ENCODE assay signal across 9 cellular contexts in genomic region chr1:51516639-51517158, GRCh38. TPM values are rescaled to one million over a fixed set of nuclear protein-coding genes. Genes with fewer than 3 reads are reported as not detected.
DNase-seq lines count a peak whose midpoint lies in the region; ATAC-seq and TF ChIP-seq lines count a peak whose summit lies in the region.
"Had no signal": no experiment of that assay in that cellular context is flagged by ENCODE, and none has a peak within 500 bp of the region (broad histone marks: within the 10 kb centered on the region; RNA-seq: fewer than 3 reads in every experiment).

No MANE protein-coding gene starts in this region.

- intact Hi-C loops in activated CD8-positive, alpha-beta T cell treated with anti-CD3 and anti-CD28 coated beads for 36 hours (cut with micrococcal nuclease), result no loop called here
- intact Hi-C loops in right cardiac atrium (cut with DNase I), result no loop called here

- H3K36me3 Mint-ChIP-seq in activated CD8-positive, alpha-beta T cell treated with anti-CD3 and anti-CD28 coated beads for 36 hours (ENCODE audit: low read depth), result peaks cover 3% of the 10 kb centered on the region
- H3K36me3 Mint-ChIP-seq in activated CD8-positive, alpha-beta T cell treated with anti-CD3 and anti-CD28 coated beads, Interleukin-2, amount 10 ng/mL, durations not matched to agents 7 days and 5 days (ENCODE audit: low read depth), result peaks cover 3% of the 10 kb centered on the region
- H3K36me3 Mint-ChIP-seq in activated CD4-positive, alpha-beta memory T cell treated with anti-CD3 and anti-CD28 coated beads, Interleukin-2, amount 10 ng/mL, durations not matched to agents 7 days and 5 days (ENCODE audit: low read depth), result peaks cover 9% of the 10 kb centered on the region

- CTCF ChIA-PET in activated CD8-positive, alpha-beta T cell treated with anti-CD3 and anti-CD28 coated beads for 36 hours (lab: Charles Lee), result interaction anchor here (1.0 to 1.5 kb wide), 2 partner anchors 12 to 17 kb away, joined by 3 to 5 read pairs; no protein-coding TSS in a partner anchor
- CTCF ChIA-PET in activated CD8-positive, alpha-beta T cell treated with anti-CD3 and anti-CD28 coated beads, Interleukin-2, amount 10 ng/mL, durations not matched to agents 7 days and 5 days (lab: Charles Lee), result interaction anchor here (1.1 to 1.5 kb wide), 4 partner anchors 18 to 98 kb away, joined by 3 to 5 read pairs (median 3); no protein-coding TSS in a partner anchor
- CTCF ChIA-PET in activated CD4-positive, alpha-beta memory T cell treated with anti-CD3 and anti-CD28 coated beads, Interleukin-2, amount 10 ng/mL, durations not matched to agents 7 days and 5 days (lab: Charles Lee), result interaction anchor here (1.0 to 1.3 kb wide), 3 partner anchors 84 to 287 kb away, joined by 3 to 4 read pairs (median 3); no protein-coding TSS in a partner anchor

- peak; percentile 30 for DNase-seq in activated CD8-positive, alpha-beta T cell treated with anti-CD3 and anti-CD28 coated beads for 36 hours
- DNase-seq in activated CD8-positive, alpha-beta T cell treated with anti-CD3 and anti-CD28 coated beads, Interleukin-2, amount 10 ng/mL, durations not matched to agents 7 days and 5 days, result no peak
- DNase-seq in activated CD4-positive, alpha-beta memory T cell treated with anti-CD3 and anti-CD28 coated beads, Interleukin-2, amount 10 ng/mL, durations not matched to agents 7 days and 5 days, result no peak
- no peak for DNase-seq in right cardiac atrium
- peak; percentile 54 for DNase-seq in superior temporal gyrus (ENCODE audit: extremely low spot score)
- DNase-seq in activated CD4-positive, CD25-positive, alpha-beta regulatory T cell treated with anti-CD3 and anti-CD28 coated beads, Interleukin-2, amount 50 U/mL, for 72 hours, result no peak
- DNase-seq: islet precursor cell had no signal

- H3K4me1 ChIP-seq in right cardiac atrium (ENCODE audit: control insufficient read depth, insufficient read depth, low read length), result no peaks in the 10 kb centered on the region

- no peak for ATAC-seq in activated CD8-positive, alpha-beta T cell treated with anti-CD3 and anti-CD28 coated beads for 36 hours
- ATAC-seq in activated CD8-positive, alpha-beta T cell treated with anti-CD3 and anti-CD28 coated beads, Interleukin-2, amount 10 ng/mL, durations not matched to agents 7 days and 5 days, result no peak
- ATAC-seq in right cardiac atrium (no peak), GM18907 (IDR thresholded peaks at IDR 0.05; ENCODE audit: unreplicated experiment) (no peak), HG02588 (IDR thresholded peaks at IDR 0.05; ENCODE audit: unreplicated experiment) (no peak)

- H3K9me3 ChIP-seq in right cardiac atrium (ENCODE audit: control insufficient read depth, low read length), result no peaks in the 10 kb centered on the region

- H3K27me3 ChIP-seq in right cardiac atrium (ENCODE audit: control insufficient read depth, insufficient read depth), result no peaks in the 10 kb centered on the region

- no peaks in the 10 kb centered on the region for H3K27me3 Mint-ChIP-seq in activated CD8-positive, alpha-beta T cell treated with anti-CD3 and anti-CD28 coated beads for 36 hours
- no peaks in the 10 kb centered on the region for H3K27me3 Mint-ChIP-seq in activated CD8-positive, alpha-beta T cell treated with anti-CD3 and anti-CD28 coated beads, Interleukin-2, amount 10 ng/mL, durations not matched to agents 7 days and 5 days (ENCODE audit: low read depth)
- H3K27me3 Mint-ChIP-seq in activated CD4-positive, alpha-beta memory T cell treated with anti-CD3 and anti-CD28 coated beads, Interleukin-2, amount 10 ng/mL, durations not matched to agents 7 days and 5 days, result no peaks in the 10 kb centered on the region

- peaks cover 63% of the 10 kb centered on the region for H3K4me1 Mint-ChIP-seq in activated CD8-positive, alpha-beta T cell treated with anti-CD3 and anti-CD28 coated beads for 36 hours (ENCODE audit: low read depth)
- peaks cover 73% of the 10 kb centered on the region for H3K4me1 Mint-ChIP-seq in activated CD8-positive, alpha-beta T cell treated with anti-CD3 and anti-CD28 coated beads, Interleukin-2, amount 10 ng/mL, durations not matched to agents 7 days and 5 days (ENCODE audit: low read depth)
- H3K4me1 Mint-ChIP-seq in activated CD4-positive, alpha-beta memory T cell treated with anti-CD3 and anti-CD28 coated beads, Interleukin-2, amount 10 ng/mL, durations not matched to agents 7 days and 5 days, result peaks cover 68% of the 10 kb centered on the region

- H3K4me3 ChIP-seq in right cardiac atrium (ENCODE audit: low read length), result peak overlapping the region; percentile 85

- peak overlapping the region; percentile 34 for H3K4me3 Mint-ChIP-seq in activated CD8-positive, alpha-beta T cell treated with anti-CD3 and anti-CD28 coated beads for 36 hours
- H3K4me3 Mint-ChIP-seq in activated CD8-positive, alpha-beta T cell treated with anti-CD3 and anti-CD28 coated beads, Interleukin-2, amount 10 ng/mL, durations not matched to agents 7 days and 5 days, result no peak overlapping the region
- H3K4me3 Mint-ChIP-seq in activated CD4-positive, alpha-beta memory T cell treated with anti-CD3 and anti-CD28 coated beads, Interleukin-2, amount 10 ng/mL, durations not matched to agents 7 days and 5 days, result peak overlapping the region; percentile 56

- H3K27ac Mint-ChIP-seq in activated CD8-positive, alpha-beta T cell treated with anti-CD3 and anti-CD28 coated beads for 36 hours, result peak overlapping the region; percentile 66
- no peak overlapping the region for H3K27ac Mint-ChIP-seq in activated CD8-positive, alpha-beta T cell treated with anti-CD3 and anti-CD28 coated beads, Interleukin-2, amount 10 ng/mL, durations not matched to agents 7 days and 5 days
- peak overlapping the region; percentile 54 for H3K27ac Mint-ChIP-seq in activated CD4-positive, alpha-beta memory T cell treated with anti-CD3 and anti-CD28 coated beads, Interleukin-2, amount 10 ng/mL, durations not matched to agents 7 days and 5 days

- H3K9me3 Mint-ChIP-seq in activated CD8-positive, alpha-beta T cell treated with anti-CD3 and anti-CD28 coated beads for 36 hours, result no peaks in the 10 kb centered on the region
- H3K9me3 Mint-ChIP-seq in activated CD8-positive, alpha-beta T cell treated with anti-CD3 and anti-CD28 coated beads, Interleukin-2, amount 10 ng/mL, durations not matched to agents 7 days and 5 days (ENCODE audit: insufficient read depth), result no peaks in the 10 kb centered on the region
- no peaks in the 10 kb centered on the region for H3K9me3 Mint-ChIP-seq in activated CD4-positive, alpha-beta memory T cell treated with anti-CD3 and anti-CD28 coated beads, Interleukin-2, amount 10 ng/mL, durations not matched to agents 7 days and 5 days

- WGBS in right cardiac atrium, result 21% methylated on average over 2 of the region's 2 CpGs

- POLR2A ChIA-PET in activated CD8-positive, alpha-beta T cell treated with anti-CD3 and anti-CD28 coated beads for 36 hours (lab: Charles Lee), result interaction anchor here (0.8 to 4.3 kb wide), 2 partner anchors 11 to 46 kb away, joined by 3 to 28 read pairs; no protein-coding TSS in a partner anchor
- POLR2A ChIA-PET in activated CD8-positive, alpha-beta T cell treated with anti-CD3 and anti-CD28 coated beads, Interleukin-2, amount 10 ng/mL, durations not matched to agents 7 days and 5 days (lab: Charles Lee), result no interaction called here
- POLR2A ChIA-PET in activated CD4-positive, alpha-beta memory T cell treated with anti-CD3 and anti-CD28 coated beads, Interleukin-2, amount 10 ng/mL, durations not matched to agents 7 days and 5 days (lab: Charles Lee), result interaction anchor here (0.6 to 1.8 kb wide), 5 partner anchors 11 to 252 kb away, joined by 3 to 8 read pairs (median 3); no protein-coding TSS in a partner anchor

- no peak for TF ChIP-seq CTCF in activated CD8-positive, alpha-beta T cell treated with anti-CD3 and anti-CD28 coated beads for 36 hours (IDR thresholded peaks at IDR 0.05)

- peak overlapping the region; percentile 48 for H3K27ac ChIP-seq in right cardiac atrium (ENCODE audit: low read length)

RNA-seq across cellular contexts. Expression of gene EPS15, which starts 2.4 kb away (rescaled TPM):
- total RNA-seq in activated CD8-positive, alpha-beta T cell treated with anti-CD3 and anti-CD28 coated beads for 36 hours, result 10 to 100 TPM; 56.6 to 63.6 TPM
- 10 to 100 TPM; 57.2 to 58.4 TPM for total RNA-seq in activated CD8-positive, alpha-beta T cell treated with anti-CD3 and anti-CD28 coated beads, Interleukin-2, amount 10 ng/mL, durations not matched to agents 7 days and 5 days
- 10 to 100 TPM; 71.8 to 75.0 TPM for total RNA-seq in activated CD4-positive, alpha-beta memory T cell treated with anti-CD3 and anti-CD28 coated beads, Interleukin-2, amount 10 ng/mL, durations not matched to agents 7 days and 5 days
- 10 to 100 TPM; 72.4 to 87.5 (median 74.5) TPM for total RNA-seq in right cardiac atrium
- 26.0 TPM for polyA plus RNA-seq in right cardiac atrium

Comparison
In these comparisons a context has a peak if more than half of its experiments do, and no peak if none do; other contexts are left out.
1. DNase-seq: peak in activated CD8-positive, alpha-beta T cell treated with anti-CD3 and anti-CD28 coated beads for 36 hours (single experiment) and superior temporal gyrus (single experiment); none in activated CD8-positive, alpha-beta T cell treated with anti-CD3 and anti-CD28 coated beads, Interleukin-2, amount 10 ng/mL, durations not matched to agents 7 days and 5 days (single experiment), activated CD4-positive, alpha-beta memory T cell treated with anti-CD3 and anti-CD28 coated beads, Interleukin-2, amount 10 ng/mL, durations not matched to agents 7 days and 5 days (single experiment), right cardiac atrium (0 of 3) and activated CD4-positive, CD25-positive, alpha-beta regulatory T cell treated with anti-CD3 and anti-CD28 coated beads, Interleukin-2, amount 50 U/mL, for 72 hours (single experiment).